Comparison of ENCODE assay signal across 1 cellular context in the genomic region with DNA sequence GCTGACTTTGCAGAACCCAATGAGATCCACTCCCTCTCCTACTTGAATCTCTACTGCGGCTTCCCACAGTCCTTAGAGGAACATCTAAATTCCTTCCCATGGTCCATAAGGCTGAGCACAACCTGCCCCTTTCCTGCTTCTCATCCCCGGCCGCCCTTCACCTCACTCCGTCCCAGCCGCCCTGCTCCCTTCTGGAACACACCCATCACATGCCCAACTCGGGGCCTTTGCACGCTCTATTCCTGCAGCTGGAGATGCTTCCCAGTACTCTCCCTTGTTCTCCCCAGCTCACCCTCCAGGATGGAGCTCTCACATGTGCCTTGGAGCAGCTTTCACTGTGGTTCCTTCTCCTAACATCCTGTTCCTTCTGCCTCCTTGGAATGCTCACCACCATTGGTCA.
TF ChIP-seq lines count a peak whose summit lies in the region.

No MANE protein-coding gene starts in this region.

TF ChIP-seq in H1, 55 proteins besides CTCF, POLR2A, EP300 and RAD21:
- TF ChIP-seq, protein P1, sequence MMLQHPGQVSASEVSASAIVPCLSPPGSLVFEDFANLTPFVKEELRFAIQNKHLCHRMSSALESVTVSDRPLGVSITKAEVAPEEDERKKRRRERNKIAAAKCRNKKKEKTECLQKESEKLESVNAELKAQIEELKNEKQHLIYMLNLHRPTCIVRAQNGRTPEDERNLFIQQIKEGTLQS (IDR thresholded peaks at IDR 0.05; ENCODE audit: insufficient read depth, low read depth, low read length) = no peak
- TF ChIP-seq EZH2 (IDR thresholded peaks at IDR 0.05; ENCODE audit: low read depth, low read length, severe bottlenecking) = no peak
- TF ChIP-seq SIN3A (conservative IDR thresholded peaks at IDR 0.05 in 1 of 2, IDR thresholded peaks at IDR 0.05 in 1 of 2; ENCODE audit: low read depth in 1 of 2, low read length in 2 of 2) = no peak
- no peak for TF ChIP-seq SIX5 (IDR thresholded peaks at IDR 0.05; ENCODE audit: low read depth, low read length)
- TF ChIP-seq ZNF274 (IDR thresholded peaks at IDR 0.05; ENCODE audit: borderline replicate concordance, extremely low read depth, low read length) = no peak
- TF ChIP-seq SAP30 (IDR thresholded peaks at IDR 0.05; ENCODE audit: insufficient read depth, insufficient replicate concordance, low read length) = no peak
- no peak for TF ChIP-seq CBX5 (IDR thresholded peaks at IDR 0.05; ENCODE audit: low read depth, low read length)
- no peak for TF ChIP-seq HDAC6 (IDR thresholded peaks at IDR 0.05; ENCODE audit: low read depth, low read length)
- no peak for TF ChIP-seq RNF2 (IDR thresholded peaks at IDR 0.05; ENCODE audit: borderline replicate concordance, low read depth, low read length, missing control alignments, poor library complexity, severe bottlenecking)
- TF ChIP-seq GTF2F1 (IDR thresholded peaks at IDR 0.05; ENCODE audit: borderline replicate concordance, low read depth, low read length) = no peak
- no peak for TF ChIP-seq CTBP2 (IDR thresholded peaks at IDR 0.05; ENCODE audit: borderline replicate concordance, insufficient read depth, insufficient read length, low read length)
- no peak for TF ChIP-seq SUZ12 (IDR thresholded peaks at IDR 0.05; ENCODE audit: low read length)
- TF ChIP-seq SP4 (IDR thresholded peaks at IDR 0.05; ENCODE audit: low read length) = no peak
- TF ChIP-seq RXRA (IDR thresholded peaks at IDR 0.05; ENCODE audit: insufficient read depth, low read depth, low read length) = no peak
